Comparison of ENCODE assay signal across 8 cellular contexts in genomic region chr14:102235275-102235897, GRCh38.
DNase-seq lines count a peak whose midpoint lies in the region; ATAC-seq and TF ChIP-seq lines count a peak whose summit lies in the region.

No MANE protein-coding gene starts in this region.

- peak; percentile 90 to 93 for TF ChIP-seq RAD21 in liver (IDR thresholded peaks at IDR 0.05)

- H3K9ac ChIP-seq in liver (ENCODE audit: low read depth in 1 of 2, low read length in 2 of 2) = peak overlapping the region in 1 of 2 donors; percentile 2

- no peaks in the 10 kb centered on the region for H3K36me3 ChIP-seq in liver (ENCODE audit: control insufficient read depth in 4 of 4, insufficient read depth in 3 of 4, low read depth in 1 of 4, low read length in 3 of 4)

- no peaks in the 10 kb centered on the region for H3K9me3 ChIP-seq in liver (ENCODE audit: control insufficient read depth in 4 of 4, low read length in 3 of 4)

- DNase-seq in DMS153 (lab: John Stamatoyannopoulos, UW) (peak; percentile 6), NCI-H226 (peak; percentile 72)
- peak; percentile 73 to 76 for DNase-seq in activated CD4-positive, alpha-beta T cell treated with anti-CD3 and anti-CD28 coated beads for 4 hours
- DNase-seq in stimulated activated CD4-positive, alpha-beta T cell treated with anti-CD3 and anti-CD28 coated beads, Interleukin-4, amount 100 ng/mL, for 24 hours = peak; percentile 82

- peak overlapping the region; percentile 24 for H3K27ac ChIP-seq in cingulate gyrus (ENCODE audit: low read depth, low read length)
- H3K27ac ChIP-seq in liver (ENCODE audit: low read depth in 1 of 2, low read length in 2 of 2) = peak overlapping the region; percentile 25 to 43

- WGBS in liver = 43% methylated on average over 19 of the region's 19 CpGs

- TF ChIP-seq CTCF in liver (IDR thresholded peaks at IDR 0.05; ENCODE audit: low read depth, low read length, missing input control) = peak; percentile 86

- no peaks in the 10 kb centered on the region for H3K27me3 ChIP-seq in liver (ENCODE audit: control insufficient read depth in 4 of 4, insufficient read depth in 4 of 4, low read length in 3 of 4)

- peak overlapping the region in 1 of 3 donors; percentile 20 for H3K4me3 ChIP-seq in liver (ENCODE audit: low read depth in 1 of 3, low read length in 3 of 3)

- ATAC-seq in HG02642 (IDR thresholded peaks at IDR 0.05; ENCODE audit: poor library complexity, unreplicated experiment) = peak; percentile 70
- ATAC-seq in HG03039 (IDR thresholded peaks at IDR 0.05; ENCODE audit: unreplicated experiment) = no peak

- H3K4me1 ChIP-seq in liver (ENCODE audit: control insufficient read depth in 4 of 4, insufficient read depth in 4 of 4, low read length in 3 of 4) = no peaks in the 10 kb centered on the region

TF ChIP-seq in liver, 16 proteins besides CTCF, POLR2A, EP300 and RAD21:
- no peak for TF ChIP-seq ATF3 (IDR thresholded peaks at IDR 0.05)
- peak; percentile 34 to 53 for TF ChIP-seq RXRA (IDR thresholded peaks at IDR 0.05)
- peak; percentile 37 for TF ChIP-seq NR2F2 (IDR thresholded peaks at IDR 0.05)
- TF ChIP-seq ZBTB33 (IDR thresholded peaks at IDR 0.05) = no peak
- no peak for TF ChIP-seq JUND (IDR thresholded peaks at IDR 0.05)
- TF ChIP-seq HNF4G (IDR thresholded peaks at IDR 0.05) = no peak
- no peak for TF ChIP-seq TAF1 (conservative IDR thresholded peaks at IDR 0.05)
- no peak for TF ChIP-seq REST (IDR thresholded peaks at IDR 0.05)
- no peak for TF ChIP-seq MAX (IDR thresholded peaks at IDR 0.05)
- TF ChIP-seq YY1 (IDR thresholded peaks at IDR 0.05) = no peak

Comparison
In these comparisons a context has a peak if more than half of its experiments do, and no peak if none do; other contexts are left out.
1. DNase-seq: peak in every context shown above with its lines; median percentile 82 in stimulated activated CD4-positive, alpha-beta T cell treated with anti-CD3 and anti-CD28 coated beads, Interleukin-4, amount 100 ng/mL, for 24 hours; 74 in activated CD4-positive, alpha-beta T cell treated with anti-CD3 and anti-CD28 coated beads for 4 hours; 72 in NCI-H226; 6 in DMS153.